In genomic region chr9:129458155-129458661, GRCh38 we compare ENCODE assay signal across 8 cellular contexts.
DNase-seq lines count a peak whose midpoint lies in the region; ATAC-seq and TF ChIP-seq lines count a peak whose summit lies in the region.

No MANE protein-coding gene starts in this region.

- intact Hi-C loops in esophagus muscularis mucosa (cut with DNase I) = loop anchor here (5.0 kb wide), 2 partner anchors 41 to 121 kb away; no protein-coding TSS in a partner anchor

- H3K4me1 Mint-ChIP-seq in progenitor cell of endocrine pancreas (ENCODE audit: low read depth) = peaks cover 10% of the 10 kb centered on the region

- H3K4me3 Mint-ChIP-seq in progenitor cell of endocrine pancreas (ENCODE audit: low read depth) = no peak overlapping the region

- H3K27ac ChIP-seq in esophagus muscularis mucosa (replicated peaks in 1 of 4) (peak overlapping the region; percentile 90 to 97 (median 94)), rectal smooth muscle tissue (ENCODE audit: low read depth, low read length) (peak overlapping the region; percentile 83)

- no peak overlapping the region for H3K9ac ChIP-seq in rectal smooth muscle tissue (ENCODE audit: low read length)

- H3K27me3 ChIP-seq in GM06990 (replicated peaks; ENCODE audit: control insufficient read depth, insufficient read depth, low read length) (no peaks in the 10 kb centered on the region), esophagus muscularis mucosa (no peaks in the 10 kb centered on the region), rectal smooth muscle tissue (ENCODE audit: control insufficient read depth, insufficient read depth, low read length) (no peaks in the 10 kb centered on the region)

- TF ChIP-seq POLR2A in esophagus muscularis mucosa (IDR thresholded peaks at IDR 0.05; ENCODE audit: low read depth) = no peak

- H3K36me3 ChIP-seq in GM06990 (ENCODE audit: control insufficient read depth, insufficient read depth, low read length) = no peaks in the 10 kb centered on the region
- H3K36me3 ChIP-seq in esophagus muscularis mucosa = no peaks in the 10 kb centered on the region
- H3K36me3 ChIP-seq in rectal smooth muscle tissue (ENCODE audit: control insufficient read depth, insufficient read depth, low read length) = no peaks in the 10 kb centered on the region

- no peaks in the 10 kb centered on the region for H3K36me3 Mint-ChIP-seq in progenitor cell of endocrine pancreas (ENCODE audit: insufficient read depth)

- H3K4me3 ChIP-seq in GM06990 (replicated peaks; ENCODE audit: low read depth, low read length) (no peak overlapping the region), esophagus muscularis mucosa (no peak overlapping the region), rectal smooth muscle tissue (ENCODE audit: low read length) (no peak overlapping the region)

- H3K4me1 ChIP-seq in esophagus muscularis mucosa (peaks cover 37 to 55% (median 48%) of the 10 kb centered on the region in 4 donors), rectal smooth muscle tissue (ENCODE audit: control insufficient read depth, insufficient read depth, low read length) (peaks cover 31% of the 10 kb centered on the region)

- no peak for TF ChIP-seq EP300 in esophagus muscularis mucosa (IDR thresholded peaks at IDR 0.05)

- H3K27me3 Mint-ChIP-seq in progenitor cell of endocrine pancreas = peaks cover 2% of the 10 kb centered on the region

- H3K9me3 Mint-ChIP-seq in progenitor cell of endocrine pancreas (ENCODE audit: low read depth) = no peaks in the 10 kb centered on the region

- no peaks in the 10 kb centered on the region for H3K9me3 ChIP-seq in esophagus muscularis mucosa

- ATAC-seq in HG03432 (IDR thresholded peaks at IDR 0.05; ENCODE audit: unreplicated experiment) (peak; percentile 35), HG03025 (IDR thresholded peaks at IDR 0.05; ENCODE audit: low FRiP score, unreplicated experiment) (no peak)

- DNase-seq in GM06990 (ENCODE audit: extremely low read depth, insufficient read length) = peak; percentile 46
- DNase-seq in activated CD4-positive, alpha-beta T cell treated with anti-CD3 and anti-CD28 coated beads for 48 hours = peak; percentile 68
- DNase-seq in esophagus muscularis mucosa (ENCODE audit: extremely low spot score) = no peak
- no peak for DNase-seq in progenitor cell of endocrine pancreas (ENCODE audit: low spot score, unreplicated experiment)
- DNase-seq in NCI-H1048 (lab: John Stamatoyannopoulos, UW) = no peak

- 45% methylated on average over 6 of the region's 14 CpGs for WGBS in esophagus muscularis mucosa

- no peak overlapping the region for H3K27ac Mint-ChIP-seq in progenitor cell of endocrine pancreas

- TF ChIP-seq CTCF in GM06990 (IDR thresholded peaks at IDR 0.05; ENCODE audit: insufficient read depth, low read length, poor library complexity, severe bottlenecking) = no peak
- TF ChIP-seq CTCF in esophagus muscularis mucosa (IDR thresholded peaks at IDR 0.05) = no peak
- no peak for TF ChIP-seq CTCF in progenitor cell of endocrine pancreas (IDR thresholded peaks at IDR 0.05; ENCODE audit: unreplicated experiment)

Comparison
In these comparisons a context has a peak if more than half of its experiments do, and no peak if none do; other contexts are left out.
1. DNase-seq: peak in GM06990 (single experiment) and activated CD4-positive, alpha-beta T cell treated with anti-CD3 and anti-CD28 coated beads for 48 hours (single experiment); none in esophagus muscularis mucosa (single experiment), progenitor cell of endocrine pancreas (single experiment) and NCI-H1048 (single experiment).